ENCODE assay signal across 22 cellular contexts in genomic region chr17:48192321-48192731, GRCh38.
DNase-seq lines count a peak whose midpoint lies in the region; ATAC-seq and TF ChIP-seq lines count a peak whose summit lies in the region.
"Had no signal": no experiment of that assay in that cellular context is flagged by ENCODE, and none has a peak within 500 bp of the region (broad histone marks: within the 10 kb centered on the region; RNA-seq: fewer than 3 reads in every experiment).

No MANE protein-coding gene starts in this region.

- peaks cover 50% of the 10 kb centered on the region for H3K4me1 Mint-ChIP-seq in activated naive CD4-positive, alpha-beta T cell treated with anti-CD3 and anti-CD28 coated beads, Interleukin-2, amount 10 ng/mL, durations not matched to agents 7 days and 5 days
- H3K4me1 Mint-ChIP-seq in effector memory CD8-positive, alpha-beta T cell (ENCODE audit: low read depth in 2 of 2): peaks cover 25 to 27% of the 10 kb centered on the region in 2 donors

- no peaks in the 10 kb centered on the region for H3K79me2 ChIP-seq in PC-3 (ENCODE audit: low read length)
- H3K79me2 ChIP-seq in smooth muscle cell (ENCODE audit: low read depth): no peaks in the 10 kb centered on the region

- CTCF ChIA-PET in activated naive CD4-positive, alpha-beta T cell treated with anti-CD3 and anti-CD28 coated beads, Interleukin-2, amount 10 ng/mL, durations not matched to agents 7 days and 5 days (lab: Charles Lee): interaction anchor here (1.5 kb wide), 1 partner anchor 33 kb away, joined by 4 read pairs; no protein-coding TSS in a partner anchor
- CTCF ChIA-PET in PC-3 (lab: Charles Lee): interaction anchor here (0.6 to 0.9 kb wide), 4 partner anchors 8 to 167 kb away, joined by 3 to 11 read pairs (median 4); no protein-coding TSS in a partner anchor

- no peaks in the 10 kb centered on the region for H3K36me3 ChIP-seq in PC-3 (ENCODE audit: low read depth, low read length)
- H3K36me3 ChIP-seq in smooth muscle cell (ENCODE audit: low read depth): no peaks in the 10 kb centered on the region
- H3K36me3 ChIP-seq in upper lobe of right lung: no peaks in the 10 kb centered on the region
- H3K36me3 ChIP-seq: BLaER1 treated with 17β-estradiol and CSF1 and Interleukin-3, amounts not matched to agents 10 nM and 100 nM; cardiac muscle cell; Peyer's patch; right atrium auricular region had no signal

- no TSS peak for BruUV-seq in PC-3 (replicated peaks; lab: Mats Ljungman, UMichigan)

- H3K27ac ChIP-seq in PC-3 (ENCODE audit: low read length): no peak overlapping the region
- H3K27ac ChIP-seq in smooth muscle cell (ENCODE audit: low read depth): peak overlapping the region; percentile 20
- H3K27ac ChIP-seq in coronary artery: no peak overlapping the region
- H3K27ac ChIP-seq in upper lobe of right lung: no peak overlapping the region
- H3K27ac ChIP-seq: A549; BLaER1 treated with 17β-estradiol and CSF1 and Interleukin-3, amounts not matched to agents 10 nM and 100 nM; cardiac muscle cell; Peyer's patch; right atrium auricular region had no signal

- intact Hi-C loops in PC-3 (cut with micrococcal nuclease): no loop called here
- intact Hi-C loops in upper lobe of right lung (cut with DNase I): no loop called here

- no peaks in the 10 kb centered on the region for H3K9me3 Mint-ChIP-seq in activated naive CD4-positive, alpha-beta T cell treated with anti-CD3 and anti-CD28 coated beads, Interleukin-2, amount 10 ng/mL, durations not matched to agents 7 days and 5 days
- H3K9me3 Mint-ChIP-seq in effector memory CD8-positive, alpha-beta T cell: no peaks in the 10 kb centered on the region

- ATAC-seq in PC-3: no peak
- no peak for ATAC-seq in effector memory CD8-positive, alpha-beta T cell (replicated peaks)
- no peak for ATAC-seq in upper lobe of right lung
- ATAC-seq: A549 had no signal

- H3K36me3 Mint-ChIP-seq in activated naive CD4-positive, alpha-beta T cell treated with anti-CD3 and anti-CD28 coated beads, Interleukin-2, amount 10 ng/mL, durations not matched to agents 7 days and 5 days: peaks cover 57% of the 10 kb centered on the region
- peaks cover 62% of the 10 kb centered on the region for H3K36me3 Mint-ChIP-seq in effector memory CD8-positive, alpha-beta T cell (ENCODE audit: insufficient read depth)

- H3F3A ChIP-seq in PC-3 (ENCODE audit: low read length, unreplicated experiment) (no peaks in the 10 kb centered on the region), smooth muscle cell (ENCODE audit: low read depth) (no peaks in the 10 kb centered on the region)

- no peaks in the 10 kb centered on the region for H3K27me3 Mint-ChIP-seq in activated naive CD4-positive, alpha-beta T cell treated with anti-CD3 and anti-CD28 coated beads, Interleukin-2, amount 10 ng/mL, durations not matched to agents 7 days and 5 days
- no peaks in the 10 kb centered on the region for H3K27me3 Mint-ChIP-seq in effector memory CD8-positive, alpha-beta T cell

- H3K9ac ChIP-seq in PC-3 (ENCODE audit: low read length): no peak overlapping the region
- no peak overlapping the region for H3K9ac ChIP-seq in smooth muscle cell (ENCODE audit: low read depth)
- H3K9ac ChIP-seq: BLaER1 treated with 17β-estradiol and CSF1 and Interleukin-3, amounts not matched to agents 10 nM and 100 nM had no signal

- H3K9me2 ChIP-seq in PC-3 (replicated peaks; ENCODE audit: low read length): no peaks in the 10 kb centered on the region

- TF ChIP-seq CTCF in PC-3 (conservative IDR thresholded peaks at IDR 0.05; ENCODE audit: low read depth, low read length): no peak
- no peak for TF ChIP-seq CTCF in smooth muscle cell (IDR thresholded peaks at IDR 0.05; ENCODE audit: borderline replicate concordance, insufficient read depth, poor library complexity, severe bottlenecking)
- no peak for TF ChIP-seq CTCF in coronary artery (IDR thresholded peaks at IDR 0.05)
- TF ChIP-seq CTCF in upper lobe of right lung (IDR thresholded peaks at IDR 0.05): no peak

- DNase-seq in activated naive CD4-positive, alpha-beta T cell treated with anti-CD3 and anti-CD28 coated beads, Interleukin-2, amount 10 ng/mL, durations not matched to agents 7 days and 5 days: no peak
- no peak for DNase-seq in activated naive CD4-positive, alpha-beta T cell treated with anti-CD3 and anti-CD28 coated beads, Interleukin-2, amount 50 U/mL, for 16 hours
- peak; percentile 34 for DNase-seq in PC-3
- DNase-seq in effector memory CD8-positive, alpha-beta T cell: no peak
- no peak for DNase-seq in smooth muscle cell (lab: John Stamatoyannopoulos, UW; ENCODE audit: unreplicated experiment)
- DNase-seq in mesenteric fat pad (ENCODE audit: low spot score): no peak
- no peak for DNase-seq in coronary artery (ENCODE audit: low spot score)
- DNase-seq in upper lobe of right lung: no peak
- DNase-seq: activated CD4-positive, alpha-beta T cell treated with anti-CD3 and anti-CD28 coated beads for 4 hours; activated effector memory CD4-positive, alpha-beta T cell treated with Interleukin-2 at 50 U/mL for 16 hours; amygdala; Karpas-422; NCI-H1048; NCI-H2029; NCI-H446; NK-92 treated with Interleukin-12 subunit alpha and Interleukin-12 subunit beta, amount 100 ng/mL, for 24 hours; Peyer's patch had no signal

- H3K4me3 Mint-ChIP-seq in activated naive CD4-positive, alpha-beta T cell treated with anti-CD3 and anti-CD28 coated beads, Interleukin-2, amount 10 ng/mL, durations not matched to agents 7 days and 5 days: no peak overlapping the region
- H3K4me3 Mint-ChIP-seq in effector memory CD8-positive, alpha-beta T cell: no peak overlapping the region

- POLR2A ChIA-PET in PC-3 (lab: Charles Lee; ENCODE audit: unreplicated experiment): interaction anchor here (0.6 to 1.0 kb wide), 3 partner anchors 10 to 138 kb away, joined by 3 to 6 read pairs (median 3); no protein-coding TSS in a partner anchor

- peak overlapping the region; percentile 1 for H3K27ac Mint-ChIP-seq in activated naive CD4-positive, alpha-beta T cell treated with anti-CD3 and anti-CD28 coated beads, Interleukin-2, amount 10 ng/mL, durations not matched to agents 7 days and 5 days
- peak overlapping the region; percentile 23 to 79 for H3K27ac Mint-ChIP-seq in effector memory CD8-positive, alpha-beta T cell

- H4K20me1 ChIP-seq in PC-3 (ENCODE audit: low read length) (no peaks in the 10 kb centered on the region), smooth muscle cell (ENCODE audit: low read depth) (no peaks in the 10 kb centered on the region)
- H4K20me1 ChIP-seq: BLaER1 treated with 17β-estradiol and CSF1 and Interleukin-3, amounts not matched to agents 10 nM and 100 nM had no signal

- H3K4me1 ChIP-seq in PC-3 (ENCODE audit: insufficient read depth, low read length): peaks cover 33% of the 10 kb centered on the region
- no peaks in the 10 kb centered on the region for H3K4me1 ChIP-seq in smooth muscle cell (ENCODE audit: low read depth)
- no peaks in the 10 kb centered on the region for H3K4me1 ChIP-seq in upper lobe of right lung
- H3K4me1 ChIP-seq: Peyer's patch, right atrium auricular region had no signal

- no peak overlapping the region for H2AFZ ChIP-seq in PC-3 (ENCODE audit: low read length)
- no peak overlapping the region for H2AFZ ChIP-seq in smooth muscle cell (ENCODE audit: low read depth)

- H3K9me3 ChIP-seq in PC-3 (ENCODE audit: low read length) (no peaks in the 10 kb centered on the region), smooth muscle cell (replicated peaks; ENCODE audit: low read depth) (no peaks in the 10 kb centered on the region), upper lobe of right lung (no peaks in the 10 kb centered on the region)
- H3K9me3 ChIP-seq: A549; BLaER1 treated with 17β-estradiol and CSF1 and Interleukin-3, amounts not matched to agents 10 nM and 100 nM; Peyer's patch; right atrium auricular region had no signal

- H3K4me2 ChIP-seq in PC-3 (ENCODE audit: low read length) (no peak overlapping the region), smooth muscle cell (peak overlapping the region; percentile 1)
- H3K4me2 ChIP-seq: A549; BLaER1 treated with 17β-estradiol and CSF1 and Interleukin-3, amounts not matched to agents 10 nM and 100 nM had no signal

- 27% methylated on average over 4 of the region's 4 CpGs for WGBS in smooth muscle cell (ENCODE audit: low lambda C conversion rate)

- no peak overlapping the region for H3K4me3 ChIP-seq in PC-3 (ENCODE audit: low read length)
- H3K4me3 ChIP-seq in smooth muscle cell: no peak overlapping the region
- no peak overlapping the region for H3K4me3 ChIP-seq in coronary artery
- H3K4me3 ChIP-seq in upper lobe of right lung: no peak overlapping the region
- H3K4me3 ChIP-seq: A549; BLaER1 treated with 17β-estradiol and CSF1 and Interleukin-3, amounts not matched to agents 10 nM and 100 nM; cardiac muscle cell; lung; Peyer's patch; right atrium auricular region had no signal

- H3K27me3 ChIP-seq in PC-3 (ENCODE audit: low read length) (no peaks in the 10 kb centered on the region), smooth muscle cell (ENCODE audit: low read depth) (no peaks in the 10 kb centered on the region), upper lobe of right lung (peaks cover 7% of the 10 kb centered on the region)
- H3K27me3 ChIP-seq: BLaER1 treated with 17β-estradiol and CSF1 and Interleukin-3, amounts not matched to agents 10 nM and 100 nM; Peyer's patch; right atrium auricular region had no signal
